9 cellular contexts compared by ENCODE assay signal in genomic region chr1:38803647-38804046, GRCh38. TPM values are rescaled to one million over a fixed set of nuclear protein-coding genes. Genes with fewer than 3 reads are reported as not detected.
DNase-seq lines count a peak whose midpoint lies in the region; ATAC-seq, FAIRE-seq and TF ChIP-seq lines count a peak whose summit lies in the region.
"Had no signal": no experiment of that assay in that cellular context is flagged by ENCODE, and none has a peak within 500 bp of the region (broad histone marks: within the 10 kb centered on the region; RNA-seq: fewer than 3 reads in every experiment).

No MANE protein-coding gene starts in this region.

- no peaks in the 10 kb centered on the region for H3K79me2 ChIP-seq in HepG2 (ENCODE audit: insufficient read depth, low read length)
- no peaks in the 10 kb centered on the region for H3K79me2 ChIP-seq in astrocyte (ENCODE audit: insufficient read depth, low read length)
- no peaks in the 10 kb centered on the region for H3K79me2 ChIP-seq in keratinocyte (ENCODE audit: control insufficient read depth, insufficient read depth, low read length)

- TF ChIP-seq EP300 in HepG2 (IDR thresholded peaks at IDR 0.05; ENCODE audit: low read depth in 2 of 2, low read length in 2 of 2) (no peak), HepG2 (CRISPR knock-in tag; IDR thresholded peaks at IDR 0.05; ENCODE audit: borderline replicate concordance) (no peak)

- no peak overlapping the region for H2AFZ ChIP-seq in HepG2 (ENCODE audit: low read length)
- no peak overlapping the region for H2AFZ ChIP-seq in astrocyte (ENCODE audit: low read depth, low read length)
- no peak overlapping the region for H2AFZ ChIP-seq in keratinocyte (ENCODE audit: control insufficient read depth, low read length)

- peaks cover 81% of the 10 kb centered on the region for H3K27me3 Mint-ChIP-seq in astrocyte (ENCODE audit: low read depth, unreplicated experiment)

- dilution Hi-C loops in keratinocyte (cut with MboI; ENCODE audit: extremely low pct_ligation_motif_present, low sequenced_read_pairs) = loop anchor here (25.0 kb wide), 1 partner anchor 266 kb away; no protein-coding TSS in a partner anchor

- H3K36me3 Mint-ChIP-seq in astrocyte (ENCODE audit: low read depth, unreplicated experiment) = no peaks in the 10 kb centered on the region

- no peak overlapping the region for H3K27ac Mint-ChIP-seq in astrocyte (ENCODE audit: unreplicated experiment)

- no peaks in the 10 kb centered on the region for H4K20me1 ChIP-seq in HepG2 (ENCODE audit: insufficient read depth, low read length)
- no peaks in the 10 kb centered on the region for H4K20me1 ChIP-seq in astrocyte (ENCODE audit: insufficient read depth, low read length)
- no peaks in the 10 kb centered on the region for H4K20me1 ChIP-seq in keratinocyte (ENCODE audit: control insufficient read depth, extremely low read depth, insufficient read depth, low read length)

- POLR2A ChIA-PET in HepG2 (lab: Yijun Ruan, JAX) = no interaction called here

- H3K36me3 ChIP-seq in HepG2 (replicated peaks in 1 of 2; ENCODE audit: control insufficient read depth in 1 of 2, insufficient read depth in 2 of 2, low read length in 2 of 2) (no peaks in the 10 kb centered on the region), right lobe of liver (no peaks in the 10 kb centered on the region), astrocyte (ENCODE audit: insufficient read depth, low read length) (no peaks in the 10 kb centered on the region), keratinocyte (ENCODE audit: control insufficient read depth in 2 of 2, extremely low read depth in 1 of 2, insufficient read depth in 2 of 2, low read length in 2 of 2) (no peaks in the 10 kb centered on the region), upper lobe of right lung (no peaks in the 10 kb centered on the region)

- no peak for FAIRE-seq in HepG2 (lab: Jason Lieb, UNC)
- FAIRE-seq in astrocyte (lab: Jason Lieb, UNC) = no peak
- FAIRE-seq in keratinocyte (lab: Jason Lieb, UNC) = no peak
- no peak for FAIRE-seq in H54 (lab: Jason Lieb, UNC)

- peak overlapping the region; percentile 79 for H3K4me3 Mint-ChIP-seq in astrocyte (ENCODE audit: unreplicated experiment)

- in situ Hi-C loops in HepG2 (cut with HindIII; ENCODE audit: extremely low pct_ligation_motif_present, low pct_unique_long_range_greater_than_20kb) = no loop called here

- CTCF ChIA-PET in HepG2 (lab: Yijun Ruan, JAX; ENCODE audit: low intra/inter-chr PET ratio, low total read pairs) = no interaction called here

- ATAC-seq in HepG2 = no peak
- no peak for ATAC-seq in right lobe of liver
- no peak for ATAC-seq in upper lobe of right lung

- H3K9me1 ChIP-seq in keratinocyte (ENCODE audit: control insufficient read depth, extremely low read depth, insufficient read depth, low read length) = no peaks in the 10 kb centered on the region

- H3K4me2 ChIP-seq in HepG2 (ENCODE audit: low read depth, low read length) = peak overlapping the region; percentile 63
- H3K4me2 ChIP-seq in astrocyte (ENCODE audit: low read length) = peak overlapping the region; percentile 82
- peak overlapping the region; percentile 85 for H3K4me2 ChIP-seq in keratinocyte (ENCODE audit: control insufficient read depth, extremely low read depth, insufficient read depth, low read depth, low read length)

- intact Hi-C loops in HepG2 (cut with micrococcal nuclease; ENCODE audit: unreplicated experiment) = no loop called here
- intact Hi-C loops in right lobe of liver (cut with DNase I) = no loop called here
- intact Hi-C loops in upper lobe of right lung (cut with DNase I) = no loop called here

- 20% methylated on average over 8 of the region's 8 CpGs for WGBS in HepG2 (ENCODE audit: low lambda C conversion rate)
- WGBS in right lobe of liver (ENCODE audit: insufficient coverage, low coverage, low lambda C conversion rate, missing lambda C conversion rate) = 20% methylated on average over 8 of the region's 8 CpGs

- H3K27ac ChIP-seq in HepG2 (ENCODE audit: extremely low read length, insufficient read depth, low read length) = no peak overlapping the region
- H3K27ac ChIP-seq in right lobe of liver = no peak overlapping the region
- no peak overlapping the region for H3K27ac ChIP-seq in astrocyte (ENCODE audit: low read depth, low read length)
- no peak overlapping the region for H3K27ac ChIP-seq in keratinocyte (ENCODE audit: control insufficient read depth, insufficient read depth, low read length)
- H3K27ac ChIP-seq in upper lobe of right lung = no peak overlapping the region

- H3K9ac ChIP-seq in HepG2 (ENCODE audit: insufficient read depth, low read depth, low read length) (no peak overlapping the region), astrocyte (ENCODE audit: low read length) (no peak overlapping the region), keratinocyte (ENCODE audit: control insufficient read depth, extremely low read depth, insufficient read depth, low read length) (no peak overlapping the region)

- H3K4me3 ChIP-seq in HepG2 (replicated peaks in 1 of 3; ENCODE audit: insufficient read depth in 1 of 3, low read depth in 2 of 3, low read length in 3 of 3) (peak overlapping the region in 1 of 3 experiments; percentile 33; a peak in 1 of 6 replicates), right lobe of liver (peak overlapping the region in 1 of 3 donors; percentile 27), astrocyte (ENCODE audit: insufficient read depth, low read depth, low read length) (peak overlapping the region; percentile 33), keratinocyte (ENCODE audit: control insufficient read depth in 2 of 3, extremely low read depth in 1 of 3, insufficient read depth in 2 of 3, low read depth in 1 of 3, low read length in 3 of 3) (peak overlapping the region in 1 of 3 experiments; percentile 20), upper lobe of right lung (peak overlapping the region; percentile 25)

- H3K4me1 Mint-ChIP-seq in astrocyte (ENCODE audit: low read depth, unreplicated experiment) = no peaks in the 10 kb centered on the region

- no peak for TF ChIP-seq RAD21 in HepG2 (CRISPR knock-in tag; IDR thresholded peaks at IDR 0.05)

- H3K9me3 Mint-ChIP-seq in astrocyte (ENCODE audit: unreplicated experiment) = peaks cover 8% of the 10 kb centered on the region

- H3K4me1 ChIP-seq in HepG2 (ENCODE audit: insufficient read depth, low read length) = peaks cover 7% of the 10 kb centered on the region; the same call in 1 of the 2 replicates
- H3K4me1 ChIP-seq in right lobe of liver = no peaks in the 10 kb centered on the region
- peaks cover 2% of the 10 kb centered on the region for H3K4me1 ChIP-seq in astrocyte (ENCODE audit: insufficient read depth, low read length)
- peaks cover 3% of the 10 kb centered on the region for H3K4me1 ChIP-seq in keratinocyte (ENCODE audit: control insufficient read depth, extremely low read depth, insufficient read depth, low read length)
- H3K4me1 ChIP-seq in upper lobe of right lung = peaks cover 3% of the 10 kb centered on the region

- DNase-seq in HepG2 (ENCODE audit: low spot score) = no peak
- no peak for DNase-seq in right lobe of liver
- no peak for DNase-seq in astrocyte (ENCODE audit: low read depth)
- DNase-seq in keratinocyte (ENCODE audit: low read depth, low spot score) = no peak
- no peak for DNase-seq in upper lobe of right lung
- DNase-seq in NCI-H1436 (lab: John Stamatoyannopoulos, UW) = no peak
- DNase-seq in superior temporal gyrus (ENCODE audit: extremely low spot score) = no peak
- DNase-seq in H54 (ENCODE audit: insufficient read length, low spot score) = no peak
- DNase-seq: NCI-H510A treated with DMSO at 0.1 percent for 48 hours had no signal

- no TSS peak for BruUV-seq in HepG2 (replicated peaks; lab: Mats Ljungman, UMichigan)

- no peak for TF ChIP-seq CTCF in HepG2 (CRISPR knock-in tag; IDR thresholded peaks at IDR 0.05)
- TF ChIP-seq CTCF in right lobe of liver (IDR thresholded peaks at IDR 0.05) = no peak
- no peak for TF ChIP-seq CTCF in astrocyte (IDR thresholded peaks at IDR 0.05; ENCODE audit: insufficient read depth, low read depth, low read length)
- TF ChIP-seq CTCF in keratinocyte (optimal IDR thresholded peaks at IDR 0.05 in 1 of 3, IDR thresholded peaks at IDR 0.05 in 1 of 3, conservative IDR thresholded peaks at IDR 0.05 in 1 of 3; ENCODE audit: extremely low read depth in 1 of 3, insufficient read depth in 2 of 3, low read length in 3 of 3) = no peak
- no peak for TF ChIP-seq CTCF in upper lobe of right lung (IDR thresholded peaks at IDR 0.05)

- H3K9me3 ChIP-seq in HepG2 (ENCODE audit: low read length) = no peaks in the 10 kb centered on the region
- H3K9me3 ChIP-seq in right lobe of liver = no peaks in the 10 kb centered on the region
- H3K9me3 ChIP-seq in astrocyte (ENCODE audit: insufficient read depth, low read depth, low read length) = no peaks in the 10 kb centered on the region
- H3K9me3 ChIP-seq in keratinocyte (ENCODE audit: control insufficient read depth, low read depth, low read length) = no peaks in the 10 kb centered on the region
- no peaks in the 10 kb centered on the region for H3K9me3 ChIP-seq in upper lobe of right lung

- TF ChIP-seq POLR2A in HepG2 (IDR thresholded peaks at IDR 0.05; ENCODE audit: insufficient read depth in 1 of 2, low read depth in 2 of 2, low read length in 2 of 2) (no peak), right lobe of liver (IDR thresholded peaks at IDR 0.05) (no peak), H54 (IDR thresholded peaks at IDR 0.05; ENCODE audit: low read depth, low read length) (no peak)

- peaks cover 6 to 47% of the 10 kb centered on the region in 2 experiments for H3K27me3 ChIP-seq in HepG2 (ENCODE audit: control insufficient read depth in 1 of 2, insufficient read depth in 2 of 2, low read length in 2 of 2)
- peaks cover 0 to 9% of the 10 kb centered on the region in 2 donors for H3K27me3 ChIP-seq in right lobe of liver
- H3K27me3 ChIP-seq in astrocyte (ENCODE audit: insufficient read depth, low read length) = peaks cover 37% of the 10 kb centered on the region
- H3K27me3 ChIP-seq in keratinocyte (ENCODE audit: control insufficient read depth, extremely low read depth, insufficient read depth, low read length) = peaks cover 47% of the 10 kb centered on the region
- peaks cover 43% of the 10 kb centered on the region for H3K27me3 ChIP-seq in upper lobe of right lung

RNA-seq across cellular contexts. Expression of gene RRAGC, which starts 55.9 kb away (rescaled TPM):
- 7.6 and 15.4 TPM in 2 replicates for total RNA-seq in HepG2 (2016; rRNA removed; fragmentation: Illumina TruSeq; extraction: Trizol)
- 1.3 and 1.9 TPM in 2 replicates for total RNA-seq in HepG2 (2016; cell fraction: cytosol; rRNA removed; fragmentation: Illumina TruSeq; extraction: Trizol; ENCODE audit: low read depth)
- total RNA-seq in HepG2 (2016; cell fraction: insoluble cytoplasmic fraction; rRNA removed; fragmentation: Illumina TruSeq; extraction: Trizol) = 7.2 and 15.3 TPM in 2 replicates
- total RNA-seq in HepG2 (2016; cell fraction: membrane; rRNA removed; fragmentation: Illumina TruSeq; extraction: Trizol) = 9.7 and 10.7 TPM in 2 replicates
- 9.1 and 9.3 TPM in 2 replicates for total RNA-seq in HepG2 (2016; cell fraction: nucleus; rRNA removed; fragmentation: Illumina TruSeq; extraction: Trizol)
- 6.4 and 8.0 TPM in 2 replicates for polyA plus RNA-seq in HepG2 (2011; rRNA removed)
- polyA plus RNA-seq in HepG2 (2011; cell fraction: cytosol; rRNA removed) = 3.0 and 5.7 TPM in 2 replicates
- polyA plus RNA-seq in HepG2 (2011; cell fraction: nucleus; rRNA removed) = 1.9 and 3.1 TPM in 2 replicates
- 9.8 TPM in 2 replicates for polyA plus RNA-seq in HepG2 (2012)
- 2.5 and 2.7 TPM in 2 replicates for polyA plus RNA-seq in HepG2 (2016; cell fraction: cytosol; fragmentation: Illumina TruSeq; extraction: Trizol; ENCODE audit: low read depth)
- polyA plus RNA-seq in HepG2 (2016; cell fraction: insoluble cytoplasmic fraction; fragmentation: Illumina TruSeq; extraction: Trizol; ENCODE audit: low read depth) = 19.5 and 20.8 TPM in 2 replicates
- polyA plus RNA-seq in HepG2 (2016; cell fraction: membrane; fragmentation: Illumina TruSeq; extraction: Trizol; ENCODE audit: low read depth) = 8.9 and 9.1 TPM in 2 replicates
- 14.3 and 14.5 TPM in 2 replicates for polyA plus RNA-seq in HepG2 (2016; cell fraction: nucleus; fragmentation: Illumina TruSeq; extraction: Trizol; ENCODE audit: insufficient read depth, low read depth)
- 2.3 and 4.8 TPM in 2 replicates for polyA minus RNA-seq in HepG2 (2011; rRNA and poly(A)+ RNA removed; ENCODE audit: low replicate concordance)
- polyA minus RNA-seq in HepG2 (2011; cell fraction: cytosol; rRNA and poly(A)+ RNA removed) = 3.9 and 4.6 TPM in 2 replicates
- polyA minus RNA-seq in HepG2 (2011; cell fraction: nucleus; rRNA and poly(A)+ RNA removed) = 6.1 and 7.0 TPM in 2 replicates
- total RNA-seq in right lobe of liver = 10 to 100 TPM in 2 of 6 experiments, 1 to 10 TPM in 4; 7.6 to 16.5 (median 8.6) TPM
- 32.4 and 37.3 TPM in 2 replicates for total RNA-seq in astrocyte
- 28.8 to 37.8 TPM (median 29.0 TPM) in 3 replicates for polyA plus RNA-seq in keratinocyte
- 38.0 TPM for polyA plus RNA-seq in keratinocyte (2011; ENCODE audit: low read depth)
- 35.0 and 69.4 TPM in 2 replicates for polyA plus RNA-seq in keratinocyte (2011; cell fraction: cytosol; rRNA removed)
- 31.2 and 39.3 TPM in 2 replicates for polyA plus RNA-seq in keratinocyte (2011; cell fraction: nucleus; rRNA removed)
- 36.9 and 63.5 TPM in 2 replicates for polyA plus RNA-seq in keratinocyte (2012; ENCODE audit: low replicate concordance)
- 7.8 to 24.3 TPM (median 14.8 TPM) in 3 replicates for polyA minus RNA-seq in keratinocyte
- polyA minus RNA-seq in keratinocyte (2011; cell fraction: cytosol; rRNA and poly(A)+ RNA removed) = 17.5 TPM
- 9.5 and 20.6 TPM in 2 replicates for polyA minus RNA-seq in keratinocyte (2011; cell fraction: nucleus; rRNA and poly(A)+ RNA removed)
- total RNA-seq in upper lobe of right lung = 32.7 TPM
